Comparison of ENCODE assay signal across 8 cellular contexts in the genomic region with DNA sequence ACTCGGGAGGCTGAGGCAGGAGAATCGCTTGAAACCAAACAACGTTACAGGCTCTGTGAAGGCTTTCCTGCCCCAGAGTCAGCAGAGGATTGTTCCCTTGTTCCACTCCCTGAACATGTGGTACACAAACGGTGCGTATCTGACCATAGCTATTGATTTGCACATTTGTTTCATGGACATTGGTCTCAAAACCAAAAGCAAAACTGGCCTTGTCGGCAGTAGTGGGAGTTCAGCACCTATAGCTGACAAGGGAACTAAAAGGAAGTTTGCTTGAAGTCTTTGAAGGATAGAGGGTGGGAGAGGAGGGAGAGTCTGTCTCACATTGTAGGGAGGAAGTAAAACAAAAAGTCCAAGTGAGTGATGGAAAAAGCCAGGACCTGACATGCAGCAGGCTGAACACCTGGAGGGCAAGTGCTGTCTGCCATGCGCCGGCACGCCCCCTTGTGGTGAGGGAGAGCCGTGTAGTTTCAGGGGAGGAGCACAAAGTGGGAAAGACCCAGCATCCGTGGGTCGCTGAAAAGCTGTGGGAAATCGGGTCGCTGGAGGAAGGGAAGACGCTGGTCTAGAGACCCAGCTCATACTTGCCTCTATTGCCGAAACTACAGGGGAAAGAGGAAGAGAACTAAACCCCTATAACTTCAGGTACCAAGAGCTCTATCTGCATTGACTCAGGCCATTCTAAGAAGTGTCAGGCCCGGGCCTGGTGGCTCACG. TPM values are rescaled to one million over a fixed set of nuclear protein-coding genes. Genes with fewer than 3 reads are reported as not detected.
DNase-seq lines count a peak whose midpoint lies in the region; ATAC-seq and TF ChIP-seq lines count a peak whose summit lies in the region.

No MANE protein-coding gene starts in this region.

- TF ChIP-seq EP300 in Ishikawa (IDR thresholded peaks at IDR 0.05; ENCODE audit: borderline replicate concordance): no peak

- TF ChIP-seq CTCF in foreskin fibroblast (IDR thresholded peaks at IDR 0.05; ENCODE audit: low read depth, low read length) (peak; percentile 87), osteocyte (IDR thresholded peaks at IDR 0.05) (peak; percentile 87), tibial artery (IDR thresholded peaks at IDR 0.05) (peak; percentile 63 to 78)

- H3K36me3 ChIP-seq in tibial artery: no peaks in the 10 kb centered on the region

- peak; percentile 90 for ATAC-seq in GM21723 (IDR thresholded peaks at IDR 0.05; ENCODE audit: unreplicated experiment)

- H3K27me3 ChIP-seq in tibial artery: no peaks in the 10 kb centered on the region

- H3K27me3 Mint-ChIP-seq in osteocyte (ENCODE audit: unreplicated experiment): no peaks in the 10 kb centered on the region

- H3K4me1 ChIP-seq in tibial artery: peaks cover 0 to 22% (median 6%) of the 10 kb centered on the region in 4 donors

- intact Hi-C loops in tibial artery (cut with DNase I; ENCODE audit: low total_unique reads): no loop called here

- H3K4me1 Mint-ChIP-seq in osteocyte (ENCODE audit: unreplicated experiment): peaks cover 27% of the 10 kb centered on the region

- no peaks in the 10 kb centered on the region for H3K9me3 Mint-ChIP-seq in osteocyte (ENCODE audit: unreplicated experiment)

- DNase-seq in EH (ENCODE audit: low read depth) (peak; percentile 66), RPMI7951 (ENCODE audit: low read depth) (peak; percentile 64), foreskin fibroblast (peak; percentile 39 to 83), osteocyte (ENCODE audit: extremely low spot score, unreplicated experiment) (peak; percentile 90), tibial artery (peak; percentile 72 to 78)
- peak; percentile 72 for DNase-seq in activated T-helper 9 cell treated with anti-CD3 and anti-CD28 coated beads, Interleukin-2, amount 50 U/mL, for 16 hours (ENCODE audit: low read depth)

- H3K9me3 ChIP-seq in tibial artery: no peaks in the 10 kb centered on the region

- H3K4me3 Mint-ChIP-seq in osteocyte (ENCODE audit: unreplicated experiment): no peak overlapping the region

- H3K27ac ChIP-seq in tibial artery: no peak overlapping the region

- no peak overlapping the region for H3K27ac Mint-ChIP-seq in osteocyte (ENCODE audit: unreplicated experiment)

- H3K4me3 ChIP-seq in foreskin fibroblast (ENCODE audit: low read depth in 1 of 2, low read length in 2 of 2): no peak overlapping the region
- H3K4me3 ChIP-seq in tibial artery: no peak overlapping the region

- TF ChIP-seq RAD21 in Ishikawa (IDR thresholded peaks at IDR 0.05; ENCODE audit: low read depth): peak; percentile 67

- peaks cover 15% of the 10 kb centered on the region for H3K36me3 Mint-ChIP-seq in osteocyte (ENCODE audit: unreplicated experiment)

TF ChIP-seq in Ishikawa, 13 proteins besides CTCF, POLR2A, EP300 and RAD21:
- no peak for TF ChIP-seq TCF12 (IDR thresholded peaks at IDR 0.05; ENCODE audit: low read depth)
- no peak for TF ChIP-seq EGR1 (IDR thresholded peaks at IDR 0.05)
- no peak for TF ChIP-seq CEBPB (IDR thresholded peaks at IDR 0.05)
- no peak for TF ChIP-seq TEAD4 (IDR thresholded peaks at IDR 0.05)
- TF ChIP-seq, protein P1, sequence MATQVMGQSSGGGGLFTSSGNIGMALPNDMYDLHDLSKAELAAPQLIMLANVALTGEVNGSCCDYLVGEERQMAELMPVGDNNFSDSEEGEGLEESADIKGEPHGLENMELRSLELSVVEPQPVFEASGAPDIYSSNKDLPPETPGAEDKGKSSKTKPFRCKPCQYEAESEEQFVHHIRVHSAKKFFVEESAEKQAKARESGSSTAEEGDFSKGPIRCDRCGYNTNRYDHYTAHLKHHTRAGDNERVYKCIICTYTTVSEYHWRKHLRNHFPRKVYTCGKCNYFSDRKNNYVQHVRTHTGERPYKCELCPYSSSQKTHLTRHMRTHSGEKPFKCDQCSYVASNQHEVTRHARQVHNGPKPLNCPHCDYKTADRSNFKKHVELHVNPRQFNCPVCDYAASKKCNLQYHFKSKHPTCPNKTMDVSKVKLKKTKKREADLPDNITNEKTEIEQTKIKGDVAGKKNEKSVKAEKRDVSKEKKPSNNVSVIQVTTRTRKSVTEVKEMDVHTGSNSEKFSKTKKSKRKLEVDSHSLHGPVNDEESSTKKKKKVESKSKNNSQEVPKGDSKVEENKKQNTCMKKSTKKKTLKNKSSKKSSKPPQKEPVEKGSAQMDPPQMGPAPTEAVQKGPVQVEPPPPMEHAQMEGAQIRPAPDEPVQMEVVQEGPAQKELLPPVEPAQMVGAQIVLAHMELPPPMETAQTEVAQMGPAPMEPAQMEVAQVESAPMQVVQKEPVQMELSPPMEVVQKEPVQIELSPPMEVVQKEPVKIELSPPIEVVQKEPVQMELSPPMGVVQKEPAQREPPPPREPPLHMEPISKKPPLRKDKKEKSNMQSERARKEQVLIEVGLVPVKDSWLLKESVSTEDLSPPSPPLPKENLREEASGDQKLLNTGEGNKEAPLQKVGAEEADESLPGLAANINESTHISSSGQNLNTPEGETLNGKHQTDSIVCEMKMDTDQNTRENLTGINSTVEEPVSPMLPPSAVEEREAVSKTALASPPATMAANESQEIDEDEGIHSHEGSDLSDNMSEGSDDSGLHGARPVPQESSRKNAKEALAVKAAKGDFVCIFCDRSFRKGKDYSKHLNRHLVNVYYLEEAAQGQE (IDR thresholded peaks at IDR 0.05; ENCODE audit: low read depth): no peak
- no peak for TF ChIP-seq FOXM1 (IDR thresholded peaks at IDR 0.05; ENCODE audit: borderline replicate concordance, low read depth)

RNA-seq across cellular contexts. Expression of a gene that starts 58.0 kb away (rescaled TPM):
- total RNA-seq in RPMI7951 (2014; rRNA removed; shearing (Covaris generic)): 122 and 139 TPM in 2 replicates
- total RNA-seq in osteocyte: 125 and 126 TPM in 2 replicates
